8 cellular contexts compared by ENCODE assay signal in genomic region chr17:50783193-50783660, GRCh38. TPM values are rescaled to one million over a fixed set of nuclear protein-coding genes. Genes with fewer than 3 reads are reported as not detected.
DNase-seq lines count a peak whose midpoint lies in the region; ATAC-seq and TF ChIP-seq lines count a peak whose summit lies in the region.

No MANE protein-coding gene starts in this region.

- CTCF ChIA-PET in T-cell (lab: Charles Lee) = interaction anchor here (0.6 to 1.5 kb wide), 17 partner anchors 13 to 422 kb away, joined by 3 to 16 read pairs (median 4); no protein-coding TSS in a partner anchor

- H3K36me3 ChIP-seq in psoas muscle (ENCODE audit: insufficient read depth in 1 of 2, low read depth in 1 of 2) = no peaks in the 10 kb centered on the region
- H3K36me3 ChIP-seq in aorta (ENCODE audit: control insufficient read depth in 1 of 2, insufficient read depth in 2 of 2, low read length in 1 of 2) = no peaks in the 10 kb centered on the region

- peaks cover 28 to 35% (median 31%) of the 10 kb centered on the region in 3 donors for H3K4me1 Mint-ChIP-seq in T-cell
- H3K4me1 Mint-ChIP-seq in activated naive CD8-positive, alpha-beta T cell treated with anti-CD3 and anti-CD28 coated beads, Interleukin-2, amount 10 ng/mL, durations not matched to agents 7 days and 5 days = peaks cover 26% of the 10 kb centered on the region

- intact Hi-C loops in cardiac septum (cut with DNase I) = loop anchor here (1.0 kb wide), 1 partner anchor 59 kb away; no protein-coding TSS in a partner anchor
- intact Hi-C loops in psoas muscle (cut with DNase I) = loop anchor here (1.0 to 5.0 kb wide), 4 partner anchors 59 to 174 kb away; no protein-coding TSS in a partner anchor
- intact Hi-C loops in aorta (cut with DNase I) = loop anchor here (1.0 to 5.0 kb wide), 3 partner anchors 59 to 236 kb away; partner anchors contain the start of gene SPATA20 (in 1 of the 2)

- H3K9me3 Mint-ChIP-seq in T-cell = no peaks in the 10 kb centered on the region
- H3K9me3 Mint-ChIP-seq in activated naive CD8-positive, alpha-beta T cell treated with anti-CD3 and anti-CD28 coated beads, Interleukin-2, amount 10 ng/mL, durations not matched to agents 7 days and 5 days = no peaks in the 10 kb centered on the region

- H3K27me3 ChIP-seq in psoas muscle (ENCODE audit: insufficient read depth in 3 of 3, low read length in 2 of 3) (no peaks in the 10 kb centered on the region), aorta (ENCODE audit: control insufficient read depth in 1 of 2, insufficient read depth in 2 of 2, low read length in 1 of 2) (no peaks in the 10 kb centered on the region)

- peak; percentile 96 for TF ChIP-seq CTCF in psoas muscle (IDR thresholded peaks at IDR 0.05)

- peaks cover 0 to 2% of the 10 kb centered on the region in 2 donors for H3K27me3 Mint-ChIP-seq in T-cell
- peaks cover 30% of the 10 kb centered on the region for H3K27me3 Mint-ChIP-seq in activated naive CD8-positive, alpha-beta T cell treated with anti-CD3 and anti-CD28 coated beads, Interleukin-2, amount 10 ng/mL, durations not matched to agents 7 days and 5 days

- 20 to 22% (median 20%) methylated on average over 7 of the region's 7 CpGs for WGBS in psoas muscle, 3 donors
- 17 to 19% methylated on average over 7 of the region's 7 CpGs for WGBS in aorta, 2 donors

- no peaks in the 10 kb centered on the region for H3K36me3 Mint-ChIP-seq in T-cell
- no peaks in the 10 kb centered on the region for H3K36me3 Mint-ChIP-seq in activated naive CD8-positive, alpha-beta T cell treated with anti-CD3 and anti-CD28 coated beads, Interleukin-2, amount 10 ng/mL, durations not matched to agents 7 days and 5 days

- H3K9me3 ChIP-seq in psoas muscle (no peaks in the 10 kb centered on the region), aorta (ENCODE audit: control insufficient read depth, low read length) (no peaks in the 10 kb centered on the region)

- H3K4me3 Mint-ChIP-seq in T-cell = peak overlapping the region in 1 of 3 donors; percentile 5
- no peak overlapping the region for H3K4me3 Mint-ChIP-seq in activated naive CD8-positive, alpha-beta T cell treated with anti-CD3 and anti-CD28 coated beads, Interleukin-2, amount 10 ng/mL, durations not matched to agents 7 days and 5 days

- DNase-seq in AG08396 (ENCODE audit: low spot score) = peak; percentile 93
- DNase-seq in NCI-H1694 treated with DMSO at 0.1 percent for 48 hours (lab: John Stamatoyannopoulos, UW) = peak; percentile 93
- peak; percentile 35 to 80 (median 66) for DNase-seq in T-cell
- peak; percentile 84 for DNase-seq in activated naive CD8-positive, alpha-beta T cell treated with anti-CD3 and anti-CD28 coated beads, Interleukin-2, amount 10 ng/mL, durations not matched to agents 7 days and 5 days
- DNase-seq in cardiac septum (ENCODE audit: low spot score) = peak; percentile 91
- peak; percentile 82 to 91 for DNase-seq in psoas muscle
- DNase-seq in aorta = peak; percentile 85 to 95

- H3K4me1 ChIP-seq in psoas muscle = no peaks in the 10 kb centered on the region
- no peaks in the 10 kb centered on the region for H3K4me1 ChIP-seq in aorta (ENCODE audit: control insufficient read depth in 1 of 2, insufficient read depth in 2 of 2, low read length in 2 of 2)

- ATAC-seq in GM21576 (IDR thresholded peaks at IDR 0.05; ENCODE audit: unreplicated experiment) (peak; percentile 67), T-cell (replicated peaks in 1 of 4) (peak; percentile 56 to 71 (median 62)), psoas muscle (peak; percentile 93 to 96 (median 95)), aorta (ENCODE audit: low FRiP score) (peak; percentile 90)
- ATAC-seq in activated naive CD8-positive, alpha-beta T cell treated with anti-CD3 and anti-CD28 coated beads, Interleukin-2, amount 10 ng/mL, durations not matched to agents 7 days and 5 days (ENCODE audit: low read depth) = peak; percentile 70

- POLR2A ChIA-PET in T-cell (lab: Charles Lee) = interaction anchor here in 1 of 2 donors (0.5 kb wide), 1 partner anchor 12 kb away, joined by 3 read pairs; no protein-coding TSS in a partner anchor
- POLR2A ChIA-PET in activated naive CD8-positive, alpha-beta T cell treated with anti-CD3 and anti-CD28 coated beads, Interleukin-2, amount 10 ng/mL, durations not matched to agents 7 days and 5 days (lab: Charles Lee) = interaction anchor here (0.6 to 1.2 kb wide), 2 partner anchors 65 to 82 kb away, joined by 3 to 4 read pairs; no protein-coding TSS in a partner anchor

- peak overlapping the region in 1 of 2 donors; percentile 78 for H3K27ac Mint-ChIP-seq in T-cell
- H3K27ac Mint-ChIP-seq in activated naive CD8-positive, alpha-beta T cell treated with anti-CD3 and anti-CD28 coated beads, Interleukin-2, amount 10 ng/mL, durations not matched to agents 7 days and 5 days = no peak overlapping the region

- H3K27ac ChIP-seq in psoas muscle (no peak overlapping the region), aorta (ENCODE audit: low read depth in 1 of 2, low read length in 2 of 2) (no peak overlapping the region)

- H3K4me3 ChIP-seq in psoas muscle (no peak overlapping the region), aorta (ENCODE audit: low read length in 2 of 2) (no peak overlapping the region)

RNA-seq across cellular contexts. Expression of gene ANKRD40CL, which starts 15.9 kb away (rescaled TPM):
- total RNA-seq in T-cell (not detected), cardiac septum (not detected), psoas muscle (not detected), aorta (not detected)
- total RNA-seq in activated naive CD8-positive, alpha-beta T cell treated with anti-CD3 and anti-CD28 coated beads, Interleukin-2, amount 10 ng/mL, durations not matched to agents 7 days and 5 days = not detected
- polyA plus RNA-seq in psoas muscle (not detected), aorta (10 to 100 TPM in 1 of 2 donors, under 1 TPM in 1; 0.26 to 23.0 TPM)

RNA-seq across cellular contexts. Expression of gene WFIKKN2, which starts 52.2 kb away (rescaled TPM):
- not detected for total RNA-seq in T-cell
- not detected for total RNA-seq in activated naive CD8-positive, alpha-beta T cell treated with anti-CD3 and anti-CD28 coated beads, Interleukin-2, amount 10 ng/mL, durations not matched to agents 7 days and 5 days
- total RNA-seq in cardiac septum = 0.19 TPM
- 1 to 10 TPM in 2 of 4 donors, under 1 TPM in 2; 0.25 to 3.4 (median 1.1) TPM for total RNA-seq in psoas muscle
- polyA plus RNA-seq in psoas muscle = under 1 TPM; 0.09 to 0.32 (median 0.30) TPM
- total RNA-seq in aorta = under 1 TPM in 1 of 2 donors, not detected in 1; 0.48 TPM
- polyA plus RNA-seq in aorta = not detected
